ENCODE assay signal across 26 cellular contexts in the genomic region with DNA sequence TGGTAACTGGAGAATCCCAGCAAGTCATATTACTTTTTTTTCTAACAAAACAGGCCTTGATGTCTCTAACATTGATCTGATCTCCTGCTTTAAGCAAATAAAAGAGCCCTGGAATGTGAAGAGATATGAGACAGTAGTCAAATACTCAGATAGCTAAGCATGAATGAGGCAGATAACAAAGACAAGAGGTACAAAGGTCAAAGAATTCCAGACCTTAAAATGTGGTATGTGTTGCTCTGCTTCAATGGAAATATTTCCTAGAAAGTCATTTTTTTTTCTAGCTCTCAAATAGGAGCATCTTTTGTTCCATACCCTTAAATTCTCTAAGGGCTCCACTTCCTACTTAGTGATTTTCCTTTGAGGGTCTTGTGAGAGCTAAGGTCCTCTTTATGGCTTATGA.
"Had no signal": no experiment of that assay in that cellular context is flagged by ENCODE, and none has a peak within 500 bp of the region (broad histone marks: within the 10 kb centered on the region; RNA-seq: fewer than 3 reads in every experiment).

No MANE protein-coding gene starts in this region.

- H3K36me3 ChIP-seq: colonic mucosa, lower lobe of right lung had no signal

- H3K27me3 ChIP-seq: colonic mucosa, esophagus squamous epithelium, neural progenitor cell, testis, tibial artery had no signal

- H3K9ac ChIP-seq: neural progenitor cell, parathyroid adenoma had no signal

- H3K9me3 ChIP-seq: testis had no signal

- H3K4me3 ChIP-seq: colonic mucosa, esophagus squamous epithelium, left ventricle myocardium inferior, lower lobe of right lung, neural progenitor cell, testis, tibial artery had no signal

- H3K4me1 ChIP-seq: colonic mucosa, esophagus squamous epithelium, lower lobe of right lung, neural progenitor cell, parathyroid adenoma, testis, tibial artery had no signal

- H3K27me3 Mint-ChIP-seq: progenitor cell of endocrine pancreas; stimulated activated memory B cell treated with anti-CD40 and anti-IgM and Interleukin-4, amounts not matched to agents 10 μg/mL and 1 μg/mL and 100 μg/mL, for 72 hours; type B pancreatic cell had no signal

- H3K4me1 Mint-ChIP-seq: immature natural killer cell; natural killer cell; neural progenitor cell; stimulated activated memory B cell treated with anti-CD40 and anti-IgM and Interleukin-4, amounts not matched to agents 10 μg/mL and 1 μg/mL and 100 μg/mL, for 72 hours had no signal

- DNase-seq: colonic mucosa; dermis blood vessel endothelial cell; effector memory CD4-positive, alpha-beta T cell; erythroblast; esophagus squamous epithelium; foreskin melanocyte; hypothalamus; immature natural killer cell; islet precursor cell; kidney glomerular epithelial cell; left colon; left ventricle myocardium inferior; lower lobe of right lung; natural killer cell; stimulated activated CD4-positive, alpha-beta T cell treated with anti-CD3 and anti-CD28 coated beads, Interleukin-2, amount 100 ng/mL, for 24 hours; stimulated activated CD4-positive, alpha-beta T cell treated with anti-CD3 and anti-CD28 coated beads, Interleukin-4, amount 100 ng/mL, for 4 hours; stimulated activated naive CD8-positive, alpha-beta T cell treated with anti-CD3 and anti-CD28 coated beads, Interleukin-15, Interleukin-2, amounts not matched to agents 100 U/mL and 50 U/mL, for 24 hours; substantia nigra; testis; tibial artery had no signal

- H3K4me3 Mint-ChIP-seq: immature natural killer cell; natural killer cell; neural progenitor cell; stimulated activated memory B cell treated with anti-CD40 and anti-IgM and Interleukin-4, amounts not matched to agents 10 μg/mL and 1 μg/mL and 100 μg/mL, for 72 hours; type B pancreatic cell had no signal

- H3K27ac ChIP-seq: colonic mucosa, esophagus squamous epithelium, left ventricle myocardium inferior, lower lobe of right lung, neural progenitor cell, parathyroid adenoma, testis, tibial artery had no signal

- ATAC-seq: left colon; lower lobe of right lung; natural killer cell; sciatic nerve; stimulated activated memory B cell treated with anti-CD40 and anti-IgM and Interleukin-4, amounts not matched to agents 10 μg/mL and 1 μg/mL and 100 μg/mL, for 72 hours; stimulated activated naive CD8-positive, alpha-beta T cell treated with anti-CD3 and anti-CD28 coated beads, Interleukin-15, Interleukin-2, amounts not matched to agents 100 U/mL and 50 U/mL, for 24 hours had no signal

- H3K27ac Mint-ChIP-seq: immature natural killer cell; natural killer cell; neural progenitor cell; progenitor cell of endocrine pancreas; stimulated activated memory B cell treated with anti-CD40 and anti-IgM and Interleukin-4, amounts not matched to agents 10 μg/mL and 1 μg/mL and 100 μg/mL, for 72 hours; type B pancreatic cell had no signal
